In genomic region chr9:91436841-91437240, GRCh38 we compare ENCODE assay signal across 40 cellular contexts.
"Had no signal": no experiment of that assay in that cellular context is flagged by ENCODE, and none has a peak within 500 bp of the region (broad histone marks: within the 10 kb centered on the region; RNA-seq: fewer than 3 reads in every experiment).

No MANE protein-coding gene starts in this region.

- DNase-seq: activated effector memory CD4-positive, alpha-beta T cell treated with anti-CD3 and anti-CD28 coated beads, Interleukin-2, amount 50 U/mL, for 16 hours; activated effector memory CD4-positive, alpha-beta T cell treated with Interleukin-2 at 50 U/mL for 16 hours; activated gamma-delta T cell; activated gamma-delta T cell treated with Interleukin-2 at 50 U/mL for 16 hours; activated naive CD4-positive, alpha-beta T cell; activated naive CD4-positive, alpha-beta T cell treated with anti-CD3 and anti-CD28 coated beads for 36 hours; activated naive CD4-positive, alpha-beta T cell treated with anti-CD3 and anti-CD28 coated beads, Interleukin-2, amount 10 ng/mL, durations not matched to agents 7 days and 5 days; activated naive CD4-positive, alpha-beta T cell treated with anti-CD3 and anti-CD28 coated beads, Interleukin-2, amount 50 U/mL, for 16 hours; activated naive CD4-positive, alpha-beta T cell treated with Interleukin-2 at 50 U/mL for 16 hours; activated naive CD8-positive, alpha-beta T cell treated with anti-CD3 and anti-CD28 coated beads for 36 hours; activated naive CD8-positive, alpha-beta T cell treated with anti-CD3 and anti-CD28 coated beads, Interleukin-2, amount 10 ng/mL, durations not matched to agents 7 days and 5 days; activated naive CD8-positive, alpha-beta T cell treated with anti-CD3 and anti-CD28 coated beads, Interleukin-2, amount 50 U/mL, for 24 hours; activated T-cell treated with anti-CD3 and anti-CD28 coated beads, Interleukin-2, amount 50 U/mL, for 1 hour; activated T-cell treated with anti-CD3 and anti-CD28 coated beads, Interleukin-2, amount 50 U/mL, for 24 hours; activated T-cell treated with anti-CD3 and anti-CD28 coated beads, Interleukin-2, amount 50 U/mL, for 4 hours; activated T-cell treated with anti-CD3 and anti-CD28 coated beads, Interleukin-2, amount 50 U/mL, for 48 hours; activated T-cell treated with anti-CD3 and anti-CD28 coated beads, Interleukin-2, amount 50 U/mL, for 72 hours; adrenal gland; amniotic stem cell; amygdala; anterior cingulate cortex; aorta; body of pancreas; brain microvascular endothelial cell; caudate nucleus; central memory CD4-positive, alpha-beta T cell; cerebellar nuclear complex had no signal

- H3K9me3 Mint-ChIP-seq: activated naive CD4-positive, alpha-beta T cell treated with anti-CD3 and anti-CD28 coated beads for 36 hours; activated naive CD4-positive, alpha-beta T cell treated with anti-CD3 and anti-CD28 coated beads, Interleukin-2, amount 10 ng/mL, durations not matched to agents 7 days and 5 days; activated naive CD4-positive, alpha-beta T cell treated with anti-CD3 and anti-CD28 coated beads, Interleukin-2, amount 50 U/mL, for 24 hours; activated naive CD4-positive, alpha-beta T cell treated with anti-CD3 and anti-CD28 coated beads, Interleukin-2, amount 50 U/mL, for 72 hours; activated naive CD8-positive, alpha-beta T cell treated with anti-CD3 and anti-CD28 coated beads for 36 hours; activated naive CD8-positive, alpha-beta T cell treated with anti-CD3 and anti-CD28 coated beads, Interleukin-2, amount 10 ng/mL, durations not matched to agents 7 days and 5 days; activated naive CD8-positive, alpha-beta T cell treated with anti-CD3 and anti-CD28 coated beads, Interleukin-2, amount 50 U/mL, for 24 hours; activated T-cell treated with anti-CD3 and anti-CD28 coated beads, Interleukin-2, amount 50 U/mL, for 24 hours; activated T-cell treated with anti-CD3 and anti-CD28 coated beads, Interleukin-2, amount 50 U/mL, for 4 hours; activated T-cell treated with anti-CD3 and anti-CD28 coated beads, Interleukin-2, amount 50 U/mL, for 72 hours; activated T-helper 1 cell treated with anti-CD3 and anti-CD28 coated beads, Interleukin-12 subunit alpha, Interleukin-12 subunit beta, Interleukin-2, Interleukin-4 antibody, amounts not matched to agents 30 ng/mL and 10 ng/mL and 1 ng/mL, durations not matched to agents 14 hours and 24 hours and 36 hours; activated T-helper 17 cell treated with anti-CD3 and anti-CD28 coated beads, Interleukin-2, amount 50 U/mL, for 72 hours; activated T-helper 2 cell treated with anti-CD3 and anti-CD28 coated beads, Interferon-gamma antibody, Interleukin-2, Interleukin-4, amounts not matched to agents 10 μg/mL and 5 μg/mL and 100 μg/mL, durations not matched to agents 14 hours and 24 hours and 36 hours; central memory CD8-positive, alpha-beta T cell had no signal

- H3K36me3 ChIP-seq: adrenal gland, ascending aorta, brain microvascular endothelial cell, breast epithelium, cardiac muscle cell had no signal

- H3K36me3 Mint-ChIP-seq: activated naive CD4-positive, alpha-beta T cell treated with anti-CD3 and anti-CD28 coated beads, Interleukin-2, amount 10 ng/mL, durations not matched to agents 7 days and 5 days; activated naive CD4-positive, alpha-beta T cell treated with anti-CD3 and anti-CD28 coated beads, Interleukin-2, amount 50 U/mL, for 24 hours; activated naive CD4-positive, alpha-beta T cell treated with anti-CD3 and anti-CD28 coated beads, Interleukin-2, amount 50 U/mL, for 72 hours; activated naive CD8-positive, alpha-beta T cell; activated naive CD8-positive, alpha-beta T cell treated with anti-CD3 and anti-CD28 coated beads for 36 hours; activated naive CD8-positive, alpha-beta T cell treated with anti-CD3 and anti-CD28 coated beads, Interleukin-2, amount 10 ng/mL, durations not matched to agents 7 days and 5 days; brain had no signal

- H3K27ac ChIP-seq: adrenal gland, ascending aorta, body of pancreas, brain microvascular endothelial cell, breast epithelium, cardiac muscle cell had no signal

- H3K4me3 Mint-ChIP-seq: activated naive CD4-positive, alpha-beta T cell treated with anti-CD3 and anti-CD28 coated beads for 36 hours; activated naive CD4-positive, alpha-beta T cell treated with anti-CD3 and anti-CD28 coated beads, Interleukin-2, amount 10 ng/mL, durations not matched to agents 7 days and 5 days; activated naive CD4-positive, alpha-beta T cell treated with anti-CD3 and anti-CD28 coated beads, Interleukin-2, amount 50 U/mL, for 24 hours; activated naive CD8-positive, alpha-beta T cell; activated naive CD8-positive, alpha-beta T cell treated with anti-CD3 and anti-CD28 coated beads for 36 hours; activated naive CD8-positive, alpha-beta T cell treated with anti-CD3 and anti-CD28 coated beads, Interleukin-2, amount 10 ng/mL, durations not matched to agents 7 days and 5 days; activated naive CD8-positive, alpha-beta T cell treated with anti-CD3 and anti-CD28 coated beads, Interleukin-2, amount 50 U/mL, for 24 hours; activated T-cell treated with anti-CD3 and anti-CD28 coated beads, Interleukin-2, amount 50 U/mL, for 24 hours; activated T-cell treated with anti-CD3 and anti-CD28 coated beads, Interleukin-2, amount 50 U/mL, for 4 hours; activated T-cell treated with anti-CD3 and anti-CD28 coated beads, Interleukin-2, amount 50 U/mL, for 72 hours; activated T-helper 1 cell treated with anti-CD3 and anti-CD28 coated beads, Interleukin-12 subunit alpha, Interleukin-12 subunit beta, Interleukin-2, Interleukin-4 antibody, amounts not matched to agents 30 ng/mL and 10 ng/mL and 1 ng/mL, durations not matched to agents 14 hours and 24 hours and 36 hours; activated T-helper 17 cell treated with anti-CD3 and anti-CD28 coated beads, Interleukin-2, amount 50 U/mL, for 72 hours; brain; central memory CD8-positive, alpha-beta T cell had no signal

- H3K27ac Mint-ChIP-seq: activated naive CD4-positive, alpha-beta T cell treated with anti-CD3 and anti-CD28 coated beads for 36 hours; activated naive CD4-positive, alpha-beta T cell treated with anti-CD3 and anti-CD28 coated beads, Interleukin-2, amount 10 ng/mL, durations not matched to agents 7 days and 5 days; activated naive CD4-positive, alpha-beta T cell treated with anti-CD3 and anti-CD28 coated beads, Interleukin-2, amount 50 U/mL, for 24 hours; activated naive CD4-positive, alpha-beta T cell treated with anti-CD3 and anti-CD28 coated beads, Interleukin-2, amount 50 U/mL, for 72 hours; activated naive CD8-positive, alpha-beta T cell; activated naive CD8-positive, alpha-beta T cell treated with anti-CD3 and anti-CD28 coated beads for 36 hours; activated naive CD8-positive, alpha-beta T cell treated with anti-CD3 and anti-CD28 coated beads, Interleukin-2, amount 10 ng/mL, durations not matched to agents 7 days and 5 days; activated naive CD8-positive, alpha-beta T cell treated with anti-CD3 and anti-CD28 coated beads, Interleukin-2, amount 50 U/mL, for 24 hours; activated T-cell treated with anti-CD3 and anti-CD28 coated beads, Interleukin-2, amount 50 U/mL, for 24 hours; activated T-cell treated with anti-CD3 and anti-CD28 coated beads, Interleukin-2, amount 50 U/mL, for 72 hours; activated T-helper 1 cell treated with anti-CD3 and anti-CD28 coated beads, Interleukin-12 subunit alpha, Interleukin-12 subunit beta, Interleukin-2, Interleukin-4 antibody, amounts not matched to agents 30 ng/mL and 10 ng/mL and 1 ng/mL, durations not matched to agents 14 hours and 24 hours and 36 hours; activated T-helper 17 cell treated with anti-CD3 and anti-CD28 coated beads, Interleukin-2, amount 50 U/mL, for 72 hours; activated T-helper 2 cell treated with anti-CD3 and anti-CD28 coated beads, Interferon-gamma antibody, Interleukin-2, Interleukin-4, amounts not matched to agents 10 μg/mL and 5 μg/mL and 100 μg/mL, durations not matched to agents 14 hours and 24 hours and 36 hours; brain had no signal

- H3K27me3 ChIP-seq: adrenal gland, ascending aorta, body of pancreas, brain microvascular endothelial cell, breast epithelium, cardiac muscle cell had no signal

- H3K4me3 ChIP-seq: adrenal gland, ascending aorta, body of pancreas, breast epithelium, cardiac muscle cell had no signal

- H3K4me1 ChIP-seq: adrenal gland, ascending aorta, body of pancreas, breast epithelium had no signal

- H3K9me3 ChIP-seq: adrenal gland, ascending aorta, body of pancreas, breast epithelium had no signal

- ATAC-seq: activated naive CD4-positive, alpha-beta T cell treated with anti-CD3 and anti-CD28 coated beads, Interleukin-2, amount 50 U/mL, for 72 hours; activated naive CD8-positive, alpha-beta T cell treated with anti-CD3 and anti-CD28 coated beads, Interleukin-2, amount 50 U/mL, for 24 hours; activated T-cell treated with anti-CD3 and anti-CD28 coated beads, Interleukin-2, amount 50 U/mL, for 4 hours; activated T-cell treated with anti-CD3 and anti-CD28 coated beads, Interleukin-2, amount 50 U/mL, for 72 hours; activated T-helper 17 cell treated with anti-CD3 and anti-CD28 coated beads, Interleukin-2, amount 50 U/mL, for 72 hours; body of pancreas had no signal

- FAIRE-seq: astrocyte, bronchial epithelial cell had no signal

- H3K4me1 Mint-ChIP-seq: activated naive CD4-positive, alpha-beta T cell treated with anti-CD3 and anti-CD28 coated beads, Interleukin-2, amount 50 U/mL, for 24 hours; activated naive CD8-positive, alpha-beta T cell treated with anti-CD3 and anti-CD28 coated beads for 36 hours; activated T-helper 17 cell treated with anti-CD3 and anti-CD28 coated beads, Interleukin-2, amount 50 U/mL, for 72 hours; brain; central memory CD8-positive, alpha-beta T cell had no signal
